Comparison of ENCODE assay signal across 29 cellular contexts in genomic region chr4:72779256-72779655, GRCh38.
A peak's percentile ranks its signal among the peaks of the same experiment; 100 is the strongest.
DNase-seq lines count a peak whose midpoint lies in the region; ATAC-seq and TF ChIP-seq lines count a peak whose summit lies in the region.
"Had no signal": no experiment of that assay in that cellular context is flagged by ENCODE, and none has a peak within 500 bp of the region (broad histone marks: within the 10 kb centered on the region; RNA-seq: fewer than 3 reads in every experiment).

No MANE protein-coding gene starts in this region.

- dilution Hi-C loops in mammary epithelial cell (cut with HindIII; ENCODE audit: low sequenced_read_pairs): no loop called here

- no peak overlapping the region for H3K4me2 ChIP-seq in mammary epithelial cell (ENCODE audit: insufficient read depth, low read depth, low read length)
- peak overlapping the region; percentile 28 for H3K4me2 ChIP-seq in osteoblast (ENCODE audit: insufficient read depth, low read length)
- H3K4me2 ChIP-seq: hepatocyte had no signal

- intact Hi-C loops in mammary epithelial cell (cut with micrococcal nuclease) (no loop called here), right cardiac atrium (cut with DNase I) (no loop called here)

- CTCF ChIA-PET in mammary epithelial cell (lab: Charles Lee; ENCODE audit: low non-redundant PET): no interaction called here

- no peak for ATAC-seq in right cardiac atrium
- ATAC-seq: activated CD8-positive, alpha-beta memory T cell treated with anti-CD3 and anti-CD28 coated beads, Interleukin-2, amount 10 ng/mL, durations not matched to agents 7 days and 5 days; activated T-cell treated with anti-CD3 and anti-CD28 coated beads, Interleukin-2, amount 50 U/mL, for 72 hours; HepG2; natural killer cell had no signal

- H3K4me3 ChIP-seq in mammary epithelial cell (replicated peaks in 1 of 3; ENCODE audit: insufficient read depth in 1 of 3, low read depth in 2 of 3, low read length in 3 of 3): no peak overlapping the region
- no peak overlapping the region for H3K4me3 ChIP-seq in osteoblast (ENCODE audit: insufficient read depth, low read length)
- H3K4me3 ChIP-seq in right cardiac atrium (ENCODE audit: low read length): no peak overlapping the region
- H3K4me3 ChIP-seq: HAP-1, hepatocyte, left ventricle myocardium inferior, spleen, thoracic aorta, uterus had no signal

- H4K20me1 ChIP-seq in mammary epithelial cell (ENCODE audit: insufficient read depth, low read length) (no peaks in the 10 kb centered on the region), osteoblast (ENCODE audit: insufficient read depth, low read length) (no peaks in the 10 kb centered on the region)

- H3K27me3 ChIP-seq in mammary epithelial cell (ENCODE audit: insufficient read depth, low read length): peaks cover 10% of the 10 kb centered on the region
- peaks cover 20% of the 10 kb centered on the region for H3K27me3 ChIP-seq in osteoblast (ENCODE audit: insufficient read depth, low read length)
- no peaks in the 10 kb centered on the region for H3K27me3 ChIP-seq in right cardiac atrium (ENCODE audit: control insufficient read depth, insufficient read depth)
- H3K27me3 ChIP-seq: hepatocyte, spleen, uterus had no signal

- in situ Hi-C loops in mammary epithelial cell (cut with MboI; ENCODE audit: low sequenced_read_pairs in 2 of 2): no loop called here

- TF ChIP-seq CTCF in mammary epithelial cell (conservative IDR thresholded peaks at IDR 0.05 in 1 of 2, IDR thresholded peaks at IDR 0.05 in 1 of 2; ENCODE audit: extremely low read depth in 1 of 2, insufficient read depth in 1 of 2, low read depth in 1 of 2, low read length in 2 of 2) (no peak), osteoblast (IDR thresholded peaks at IDR 0.05; ENCODE audit: extremely low read depth, low read depth, low read length) (no peak)

- H3K4me1 ChIP-seq in mammary epithelial cell (ENCODE audit: insufficient read depth, low read length) (no peaks in the 10 kb centered on the region), osteoblast (ENCODE audit: insufficient read depth, low read length) (no peaks in the 10 kb centered on the region), right cardiac atrium (ENCODE audit: control insufficient read depth, insufficient read depth, low read length) (no peaks in the 10 kb centered on the region)
- H3K4me1 ChIP-seq: HAP-1, left ventricle myocardium inferior, spleen, uterus had no signal

- H3K79me2 ChIP-seq in mammary epithelial cell (ENCODE audit: insufficient read depth, low read length) (no peaks in the 10 kb centered on the region), osteoblast (ENCODE audit: insufficient read depth, low read length) (no peaks in the 10 kb centered on the region)
- H3K79me2 ChIP-seq: hepatocyte had no signal

- H2AFZ ChIP-seq in mammary epithelial cell (ENCODE audit: low read depth, low read length) (no peak overlapping the region), osteoblast (ENCODE audit: low read length) (no peak overlapping the region)
- H2AFZ ChIP-seq: hepatocyte had no signal

- peak; percentile 72 for DNase-seq in EL
- peak; percentile 60 for DNase-seq in NCI-H226
- DNase-seq in mammary epithelial cell: peak; percentile 33
- DNase-seq in osteoblast (ENCODE audit: insufficient read length, low spot score, missing footprints): no peak
- DNase-seq in pons (ENCODE audit: low spot score): no peak
- no peak for DNase-seq in right cardiac atrium
- no peak for DNase-seq in dedifferentiated amniotic fluid mesenchymal stem cell (ENCODE audit: extremely low spot score)
- DNase-seq: activated CD4-positive, alpha-beta T cell treated with anti-CD3 and anti-CD28 coated beads, Interleukin-2, amount 10 ng/mL, durations not matched to agents 24 days and 14 days; activated CD8-positive, alpha-beta memory T cell treated with anti-CD3 and anti-CD28 coated beads, Interleukin-2, amount 10 ng/mL, durations not matched to agents 7 days and 5 days; activated naive CD4-positive, alpha-beta T cell treated with Interleukin-2 at 50 U/mL for 16 hours; activated T-cell treated with anti-CD3 and anti-CD28 coated beads, Interleukin-2, amount 50 U/mL, for 72 hours; cerebellar nuclear complex; foreskin melanocyte; GF-D8; left ventricle myocardium inferior; natural killer cell; NCI-H1048; NCI-H187; NCI-H69; spleen; stimulated activated CD4-positive, alpha-beta T cell treated with anti-CD3 and anti-CD28 coated beads, Interleukin-4, amount 100 ng/mL, for 4 hours; stimulated activated naive CD4-positive, alpha-beta T cell treated with Interleukin-2 at 50 U/mL for 16 hours; uterus had no signal

- H3K36me3 ChIP-seq in mammary epithelial cell (ENCODE audit: insufficient read depth, low read length) (no peaks in the 10 kb centered on the region), osteoblast (ENCODE audit: insufficient read depth, low read length) (no peaks in the 10 kb centered on the region)
- H3K36me3 ChIP-seq: HAP-1, left ventricle myocardium inferior, spleen, thoracic aorta, uterus had no signal

- no peak overlapping the region for H3K9ac ChIP-seq in mammary epithelial cell (ENCODE audit: insufficient read depth, low read length)

- WGBS in mammary epithelial cell (ENCODE audit: low coverage, missing lambda C conversion rate): 94% methylated on average over 5 of the region's 5 CpGs
- WGBS in right cardiac atrium: 91% methylated on average over 5 of the region's 5 CpGs

- no peaks in the 10 kb centered on the region for H3K9me3 ChIP-seq in mammary epithelial cell (replicated peaks; ENCODE audit: insufficient read depth, low read length)
- H3K9me3 ChIP-seq in osteoblast (ENCODE audit: low read depth, low read length): no peaks in the 10 kb centered on the region
- H3K9me3 ChIP-seq in right cardiac atrium (ENCODE audit: control insufficient read depth, low read length): no peaks in the 10 kb centered on the region
- H3K9me3 ChIP-seq: HAP-1, spleen, thoracic aorta, uterus had no signal

- H3K27ac ChIP-seq in mammary epithelial cell (ENCODE audit: insufficient read depth, low read depth, low read length): no peak overlapping the region
- H3K27ac ChIP-seq in osteoblast (ENCODE audit: low read depth, low read length): no peak overlapping the region
- H3K27ac ChIP-seq in right cardiac atrium (ENCODE audit: low read length): no peak overlapping the region
- H3K27ac ChIP-seq: epithelial cell of prostate, hepatocyte, HL-60, left ventricle myocardium inferior, spleen, thoracic aorta, uterus had no signal

- no TSS peak for BruUV-seq in mammary epithelial cell (replicated peaks; lab: Mats Ljungman, UMichigan)

Comparison
In these comparisons a context has a peak if more than half of its experiments do, and no peak if none do; other contexts are left out.
1. DNase-seq: peak in EL (single experiment), NCI-H226 (single experiment) and mammary epithelial cell (single experiment); none in osteoblast (single experiment), pons (single experiment), right cardiac atrium (0 of 3) and dedifferentiated amniotic fluid mesenchymal stem cell (single experiment).